Comparison of ENCODE assay signal across 20 cellular contexts in the genomic region with DNA sequence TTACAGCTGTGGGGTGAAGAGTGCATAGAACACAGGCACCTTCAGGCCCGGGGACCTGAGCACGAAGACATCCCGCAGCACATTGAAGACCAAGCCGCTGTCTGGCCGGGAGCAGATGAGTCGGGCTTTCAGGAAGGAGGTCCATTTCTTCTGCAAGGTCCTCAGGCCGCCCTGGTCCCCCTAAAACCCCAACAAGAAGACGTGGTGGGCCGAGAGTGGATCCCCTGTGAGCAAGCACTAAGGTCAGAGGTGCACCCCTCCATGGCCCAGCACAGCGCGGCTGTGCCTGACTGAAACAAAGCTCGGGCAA.
DNase-seq lines count a peak whose midpoint lies in the region; ATAC-seq and TF ChIP-seq lines count a peak whose summit lies in the region.
"Had no signal": no experiment of that assay in that cellular context is flagged by ENCODE, and none has a peak within 500 bp of the region (broad histone marks: within the 10 kb centered on the region; RNA-seq: fewer than 3 reads in every experiment).

No MANE protein-coding gene starts in this region.

- no peak overlapping the region for H3K4me3 Mint-ChIP-seq in dendritic cell treated with granulocyte-macrophage colony-stimulating factor and Interleukin-4, amounts not matched to agents 40 ng/mL and 50 ng/mL, for 4 days
- H3K4me3 Mint-ChIP-seq: activated CD4-positive, alpha-beta T cell treated with anti-CD3 and anti-CD28 coated beads, Interleukin-2, amount 10 ng/mL, durations not matched to agents 7 days and 5 days; activated naive CD4-positive, alpha-beta T cell treated with anti-CD3 and anti-CD28 coated beads, Interleukin-2, amount 10 ng/mL, durations not matched to agents 7 days and 5 days; CD8-positive, alpha-beta T cell; central memory CD8-positive, alpha-beta T cell; neural crest cell had no signal

- DNase-seq in RWPE1 (ENCODE audit: low spot score) (no peak), tibial nerve (ENCODE audit: low spot score in 2 of 2) (no peak), KG1 (lab: John Stamatoyannopoulos, UW) (no peak), left lung (no peak), anterior cingulate cortex (lab: John Stamatoyannopoulos, UW) (no peak)
- DNase-seq: activated CD4-positive, alpha-beta T cell treated with anti-CD3 and anti-CD28 coated beads, Interleukin-2, amount 10 ng/mL, durations not matched to agents 7 days and 5 days; activated naive CD4-positive, alpha-beta T cell treated with anti-CD3 and anti-CD28 coated beads, Interleukin-2, amount 10 ng/mL, durations not matched to agents 7 days and 5 days; CD8-positive, alpha-beta T cell; NCI-H1105; NCI-H1930; stimulated activated CD4-positive, alpha-beta T cell treated with anti-CD3 and anti-CD28 coated beads, Interleukin-2, amount 100 ng/mL, for 24 hours had no signal

- H3K9me3 Mint-ChIP-seq in dendritic cell treated with granulocyte-macrophage colony-stimulating factor and Interleukin-4, amounts not matched to agents 40 ng/mL and 50 ng/mL, for 4 days: no peaks in the 10 kb centered on the region
- H3K9me3 Mint-ChIP-seq: activated CD4-positive, alpha-beta T cell treated with anti-CD3 and anti-CD28 coated beads, Interleukin-2, amount 10 ng/mL, durations not matched to agents 7 days and 5 days; activated naive CD4-positive, alpha-beta T cell treated with anti-CD3 and anti-CD28 coated beads, Interleukin-2, amount 10 ng/mL, durations not matched to agents 7 days and 5 days; CD8-positive, alpha-beta T cell; central memory CD8-positive, alpha-beta T cell; neural crest cell had no signal

- H3K27ac ChIP-seq in RWPE1 (peak overlapping the region; percentile 89), neutrophil (peak overlapping the region; percentile 99), tibial nerve (peak overlapping the region in 3 of 4 donors; percentile 41 to 73 (median 65)), left lung (peak overlapping the region in 1 of 2 donors; percentile 82)
- H3K27ac ChIP-seq: thoracic aorta, VCaP had no signal

- H3K36me3 ChIP-seq in neutrophil (peaks cover 98% of the 10 kb centered on the region), tibial nerve (peaks cover 0 to 99% (median 39%) of the 10 kb centered on the region in 3 donors), left lung (peaks cover 0 to 99% of the 10 kb centered on the region in 2 donors)

- H3K4me1 ChIP-seq in neutrophil (ENCODE audit: control insufficient read depth in 1 of 2, insufficient read depth in 1 of 2, low read depth in 1 of 2, low read length in 1 of 2) (peaks cover 41 to 43% of the 10 kb centered on the region in 2 experiments), tibial nerve (peaks cover 0 to 16% (median 11%) of the 10 kb centered on the region in 4 donors), left lung (peaks cover 0 to 24% of the 10 kb centered on the region in 2 donors)
- H3K4me1 ChIP-seq: HAP-1 had no signal

- WGBS in tibial nerve, 2 donors: 96 to 98% methylated on average over 12 of the region's 12 CpGs

- H3K27ac Mint-ChIP-seq in dendritic cell treated with granulocyte-macrophage colony-stimulating factor and Interleukin-4, amounts not matched to agents 40 ng/mL and 50 ng/mL, for 4 days: peak overlapping the region; percentile 78
- H3K27ac Mint-ChIP-seq: activated CD4-positive, alpha-beta T cell treated with anti-CD3 and anti-CD28 coated beads, Interleukin-2, amount 10 ng/mL, durations not matched to agents 7 days and 5 days; CD8-positive, alpha-beta T cell; progenitor cell of endocrine pancreas had no signal

- no peak for TF ChIP-seq EP300 in tibial nerve (IDR thresholded peaks at IDR 0.05)

- H3K9me3 ChIP-seq in neutrophil (no peaks in the 10 kb centered on the region), tibial nerve (no peaks in the 10 kb centered on the region), left lung (no peaks in the 10 kb centered on the region)
- H3K9me3 ChIP-seq: HAP-1, thoracic aorta had no signal

- POLR2A ChIA-PET in RWPE1 (lab: Yijun Ruan, JAX; ENCODE audit: low non-redundant PET): no interaction called here

- TF ChIP-seq CTCF in RWPE1 (conservative IDR thresholded peaks at IDR 0.05; ENCODE audit: low read depth): no peak
- no peak for TF ChIP-seq CTCF in neutrophil (IDR thresholded peaks at IDR 0.05)
- no peak for TF ChIP-seq CTCF in tibial nerve (IDR thresholded peaks at IDR 0.05)
- TF ChIP-seq CTCF in left lung (IDR thresholded peaks at IDR 0.05): no peak

- H3K27me3 ChIP-seq in neutrophil (no peaks in the 10 kb centered on the region), tibial nerve (no peaks in the 10 kb centered on the region), left lung (no peaks in the 10 kb centered on the region)

- CTCF ChIA-PET in RWPE1 (lab: Yijun Ruan, JAX): interaction anchor here (1.1 kb wide), 1 partner anchor 160 kb away, joined by 4 read pairs; no protein-coding TSS in a partner anchor

- peaks cover 96% of the 10 kb centered on the region for H3K36me3 Mint-ChIP-seq in dendritic cell treated with granulocyte-macrophage colony-stimulating factor and Interleukin-4, amounts not matched to agents 40 ng/mL and 50 ng/mL, for 4 days (ENCODE audit: low read depth)

- peak overlapping the region; percentile 32 to 45 for H3K4me3 ChIP-seq in neutrophil (ENCODE audit: low read depth in 1 of 2, low read length in 1 of 2)
- no peak overlapping the region for H3K4me3 ChIP-seq in tibial nerve
- no peak overlapping the region for H3K4me3 ChIP-seq in left lung
- H3K4me3 ChIP-seq: HAP-1, thoracic aorta had no signal

- intact Hi-C loops in dendritic cell treated with granulocyte-macrophage colony-stimulating factor and Interleukin-4, amounts not matched to agents 40 ng/mL and 50 ng/mL, for 4 days (cut with micrococcal nuclease): loop anchor here (1.0 to 5.0 kb wide), 2 partner anchors 12 to 53 kb away; no protein-coding TSS in a partner anchor
- intact Hi-C loops in left lung (cut with DNase I): no loop called here

- TF ChIP-seq POLR2A in tibial nerve (IDR thresholded peaks at IDR 0.05): no peak

- no peak for ATAC-seq in left lung
- ATAC-seq: CD8-positive, alpha-beta T cell; SK-N-SH treated with all-trans-retinoic acid at 6 μM for 48 hours had no signal

- no peaks in the 10 kb centered on the region for H3K27me3 Mint-ChIP-seq in dendritic cell treated with granulocyte-macrophage colony-stimulating factor and Interleukin-4, amounts not matched to agents 40 ng/mL and 50 ng/mL, for 4 days
- H3K27me3 Mint-ChIP-seq: activated CD4-positive, alpha-beta T cell treated with anti-CD3 and anti-CD28 coated beads, Interleukin-2, amount 10 ng/mL, durations not matched to agents 7 days and 5 days; activated naive CD4-positive, alpha-beta T cell treated with anti-CD3 and anti-CD28 coated beads, Interleukin-2, amount 10 ng/mL, durations not matched to agents 7 days and 5 days; central memory CD8-positive, alpha-beta T cell; progenitor cell of endocrine pancreas had no signal

- peaks cover 47% of the 10 kb centered on the region for H3K4me1 Mint-ChIP-seq in dendritic cell treated with granulocyte-macrophage colony-stimulating factor and Interleukin-4, amounts not matched to agents 40 ng/mL and 50 ng/mL, for 4 days (ENCODE audit: low read depth)
- H3K4me1 Mint-ChIP-seq: neural crest cell had no signal

Comparison
In these comparisons a context has a peak if more than half of its experiments do, and no peak if none do; other contexts are left out.
1. H3K4me3 ChIP-seq: peak in neutrophil (2 of 2); none in tibial nerve (0 of 4) and left lung (0 of 2).